In genomic region chr3:48428088-48428862, GRCh38 we compare ENCODE assay signal across 8 cellular contexts. TPM values are rescaled to one million over a fixed set of nuclear protein-coding genes. Genes with fewer than 3 reads are reported as not detected.
DNase-seq lines count a peak whose midpoint lies in the region; ATAC-seq and TF ChIP-seq lines count a peak whose summit lies in the region.

No MANE protein-coding gene starts in this region.

- H3K4me1 Mint-ChIP-seq in glutamatergic neuron (ENCODE audit: low read depth, unreplicated experiment): peaks cover 16% of the 10 kb centered on the region

- H3K4me3 ChIP-seq in retinal pigment epithelial cell (ENCODE audit: low read length): peak overlapping the region; percentile 69

- peak overlapping the region; percentile 87 for H3K4me3 Mint-ChIP-seq in glutamatergic neuron (ENCODE audit: unreplicated experiment)

- peaks cover 9% of the 10 kb centered on the region for H3K9me3 Mint-ChIP-seq in glutamatergic neuron (ENCODE audit: unreplicated experiment)

- DNase-seq in NCI-H1092 treated with DMSO at 0.1 percent for 48 hours (lab: John Stamatoyannopoulos, UW) (peak; percentile 9), NCI-H1092 (lab: John Stamatoyannopoulos, UW) (no peak), glutamatergic neuron (no peak), retinal pigment epithelial cell (ENCODE audit: low read depth) (no peak), 8988T (no peak)

- no peak for TF ChIP-seq CTCF in glutamatergic neuron (IDR thresholded peaks at IDR 0.05; ENCODE audit: partially characterized antibody, unreplicated experiment)
- no peak for TF ChIP-seq CTCF in retinal pigment epithelial cell (conservative IDR thresholded peaks at IDR 0.05; ENCODE audit: low read depth, low read length)

- H3K27me3 Mint-ChIP-seq in glutamatergic neuron (ENCODE audit: unreplicated experiment): peaks cover 18% of the 10 kb centered on the region

- peak overlapping the region; percentile 79 for H3K27ac Mint-ChIP-seq in glutamatergic neuron (ENCODE audit: unreplicated experiment)

- ATAC-seq in SK-N-SH treated with all-trans-retinoic acid at 6 μM for 48 hours: peak; percentile 51
- no peak for ATAC-seq in HG03457 (IDR thresholded peaks at IDR 0.05; ENCODE audit: unreplicated experiment)
- ATAC-seq in HG02763 (IDR thresholded peaks at IDR 0.05; ENCODE audit: unreplicated experiment): no peak

- H3K36me3 Mint-ChIP-seq in glutamatergic neuron (ENCODE audit: unreplicated experiment): no peaks in the 10 kb centered on the region

TF ChIP-seq in SK-N-SH treated with all-trans-retinoic acid at 6 μM for 48 hours, 23 proteins besides CTCF, POLR2A, EP300 and RAD21:
- TF ChIP-seq OSR1 (CRISPR knock-in tag; IDR thresholded peaks at IDR 0.05) (no peak), POU6F1 (CRISPR knock-in tag; IDR thresholded peaks at IDR 0.05; ENCODE audit: borderline replicate concordance, low read depth) (no peak)
TF ChIP-seq in SK-N-SH treated with all-trans-retinoic acid at 6 μM for 48 hours: peak in this region for 0.

RNA-seq across cellular contexts. Expression of gene PLXNB1, which starts 1.6 kb away (rescaled TPM):
- total RNA-seq in glutamatergic neuron (ENCODE audit: unreplicated experiment): 195 TPM

RNA-seq across cellular contexts. Expression of gene CCDC51, which starts 11.6 kb away (rescaled TPM):
- 15.3 TPM for total RNA-seq in glutamatergic neuron (ENCODE audit: unreplicated experiment)

RNA-seq across cellular contexts. Expression of gene TMA7, which starts 11.8 kb away (rescaled TPM):
- 154 TPM for total RNA-seq in glutamatergic neuron (ENCODE audit: unreplicated experiment)

RNA-seq across cellular contexts. Expression of gene ATRIP, which starts 18.3 kb away (rescaled TPM):
- total RNA-seq in glutamatergic neuron (ENCODE audit: unreplicated experiment): 15.8 TPM

RNA-seq across cellular contexts. Expression of gene FBXW12, which starts 56.3 kb away (rescaled TPM):
- 0.66 TPM for total RNA-seq in glutamatergic neuron (ENCODE audit: unreplicated experiment)
